Comparison of ENCODE assay signal across 4 cellular contexts in genomic region chr6:144381499-144381898, GRCh38.
DNase-seq lines count a peak whose midpoint lies in the region; ATAC-seq, FAIRE-seq and TF ChIP-seq lines count a peak whose summit lies in the region.
"Not testable (repeated sequence)": the region's sequence is repeated elsewhere in the genome, so short reads cannot be mapped to it uniquely, and the experiment has no call there.

No MANE protein-coding gene starts in this region.

- H2AFZ ChIP-seq in HepG2 (ENCODE audit: low read length) = not testable (repeated sequence)

- H3K36me3 ChIP-seq in HEK293 (ENCODE audit: control insufficient read depth in 2 of 2, insufficient read depth in 1 of 2, low read length in 2 of 2); HepG2 (replicated peaks in 1 of 2; ENCODE audit: control insufficient read depth in 1 of 2, insufficient read depth in 2 of 2, low read length in 2 of 2): not testable (repeated sequence)

- not testable (repeated sequence) for TF ChIP-seq POLR2A in HepG2 (IDR thresholded peaks at IDR 0.05; ENCODE audit: insufficient read depth in 1 of 2, low read depth in 2 of 2, low read length in 2 of 2)

- not testable (repeated sequence) for H3K4me1 ChIP-seq in HEK293 (ENCODE audit: control insufficient read depth, insufficient read depth, low read length)
- peaks cover 18% of the 10 kb centered on the region for H3K4me1 ChIP-seq in HepG2 (ENCODE audit: insufficient read depth, low read length)

- not testable (repeated sequence) for H3K27me3 ChIP-seq in HepG2 (ENCODE audit: control insufficient read depth in 1 of 2, insufficient read depth in 2 of 2, low read length in 2 of 2)

- H3K4me2 ChIP-seq in HepG2 (ENCODE audit: low read depth, low read length) = not testable (repeated sequence)

- H3K9ac ChIP-seq in HepG2 (ENCODE audit: insufficient read depth, low read depth, low read length) = not testable (repeated sequence)

- FAIRE-seq in HepG2 (lab: Jason Lieb, UNC) = not testable (repeated sequence)

- H3K4me3 Mint-ChIP-seq in activated naive CD4-positive, alpha-beta T cell treated with anti-CD3 and anti-CD28 coated beads, Interleukin-2, amount 50 U/mL, for 24 hours; central memory CD8-positive, alpha-beta T cell: not testable (repeated sequence)

- CTCF ChIA-PET in HEK293 (lab: Yijun Ruan, JAX); HepG2 (lab: Yijun Ruan, JAX; ENCODE audit: low intra/inter-chr PET ratio, low total read pairs): not testable (repeated sequence)

- not testable (repeated sequence) for BruUV-seq in HepG2 (replicated peaks; lab: Mats Ljungman, UMichigan)

- H3K27me3 Mint-ChIP-seq in activated naive CD4-positive, alpha-beta T cell treated with anti-CD3 and anti-CD28 coated beads, Interleukin-2, amount 50 U/mL, for 24 hours; central memory CD8-positive, alpha-beta T cell: not testable (repeated sequence)

- not testable (repeated sequence) for DNase-seq in central memory CD8-positive, alpha-beta T cell (ENCODE audit: low spot score in 2 of 2); HepG2 (ENCODE audit: low spot score)

- H3K27ac ChIP-seq in HEK293 (ENCODE audit: extremely low read depth, low read depth, low read length); HepG2 (ENCODE audit: extremely low read length, insufficient read depth, low read length): not testable (repeated sequence)

- POLR2A ChIA-PET in HEK293 (lab: Yijun Ruan, JAX); HepG2 (lab: Yijun Ruan, JAX): not testable (repeated sequence)

- H4K20me1 ChIP-seq in HepG2 (ENCODE audit: insufficient read depth, low read length) = peaks cover 46% of the 10 kb centered on the region

- TF ChIP-seq EP300 in HepG2 (IDR thresholded peaks at IDR 0.05; ENCODE audit: low read depth in 2 of 2, low read length in 2 of 2); HepG2 (CRISPR knock-in tag; IDR thresholded peaks at IDR 0.05; ENCODE audit: borderline replicate concordance): not testable (repeated sequence)

- ATAC-seq in central memory CD8-positive, alpha-beta T cell (replicated peaks; ENCODE audit: extremely low read depth, poor library complexity, severe bottlenecking); HepG2: not testable (repeated sequence)

- WGBS in HepG2 (ENCODE audit: low lambda C conversion rate) = 100% methylated on average over 2 of the region's 2 CpGs

- not testable (repeated sequence) for H3K4me3 ChIP-seq in HEK293 (ENCODE audit: low read depth, low read length); HepG2 (replicated peaks in 1 of 3; ENCODE audit: insufficient read depth in 1 of 3, low read depth in 2 of 3, low read length in 3 of 3)

- H3K9me3 ChIP-seq in HEK293 (ENCODE audit: control insufficient read depth, insufficient read depth, low read depth, low read length); HepG2 (ENCODE audit: low read length): not testable (repeated sequence)

- peaks cover 90% of the 10 kb centered on the region for H3K79me2 ChIP-seq in HepG2 (ENCODE audit: insufficient read depth, low read length)

- peaks cover 67% of the 10 kb centered on the region for H3K4me1 Mint-ChIP-seq in activated naive CD4-positive, alpha-beta T cell treated with anti-CD3 and anti-CD28 coated beads, Interleukin-2, amount 50 U/mL, for 24 hours
- H3K4me1 Mint-ChIP-seq in central memory CD8-positive, alpha-beta T cell = peaks cover 63% of the 10 kb centered on the region

- H3K36me3 Mint-ChIP-seq in activated naive CD4-positive, alpha-beta T cell treated with anti-CD3 and anti-CD28 coated beads, Interleukin-2, amount 50 U/mL, for 24 hours = peaks cover 27% of the 10 kb centered on the region
- H3K36me3 Mint-ChIP-seq in central memory CD8-positive, alpha-beta T cell (ENCODE audit: insufficient read depth) = not testable (repeated sequence)

- H3K27ac Mint-ChIP-seq in activated naive CD4-positive, alpha-beta T cell treated with anti-CD3 and anti-CD28 coated beads, Interleukin-2, amount 50 U/mL, for 24 hours = peak overlapping the region; percentile 51
- peak overlapping the region; percentile 35 for H3K27ac Mint-ChIP-seq in central memory CD8-positive, alpha-beta T cell (ENCODE audit: low read depth)

- H3K9me3 Mint-ChIP-seq in activated naive CD4-positive, alpha-beta T cell treated with anti-CD3 and anti-CD28 coated beads, Interleukin-2, amount 50 U/mL, for 24 hours = peaks cover 12% of the 10 kb centered on the region
- H3K9me3 Mint-ChIP-seq in central memory CD8-positive, alpha-beta T cell = not testable (repeated sequence)

- TF ChIP-seq RAD21 in HepG2 (CRISPR knock-in tag; IDR thresholded peaks at IDR 0.05) = not testable (repeated sequence)

- in situ Hi-C loops in HepG2 (cut with HindIII; ENCODE audit: extremely low pct_ligation_motif_present, low pct_unique_long_range_greater_than_20kb) = not testable (repeated sequence)

- intact Hi-C loops in HepG2 (cut with micrococcal nuclease; ENCODE audit: unreplicated experiment) = not testable (repeated sequence)

- not testable (repeated sequence) for TF ChIP-seq CTCF in HEK293 (tag by site-specific recombination; IDR thresholded peaks at IDR 0.05); HepG2 (CRISPR knock-in tag; IDR thresholded peaks at IDR 0.05)

TF ChIP-seq in HEK293, 187 proteins besides CTCF, POLR2A, EP300 and RAD21:
- peak; percentile 92 for TF ChIP-seq SETDB1 (IDR thresholded peaks at IDR 0.05; ENCODE audit: insufficient read length, low read length)

TF ChIP-seq in HepG2, 621 proteins besides CTCF, POLR2A, EP300 and RAD21:
- TF ChIP-seq ZNF431 (CRISPR knock-in tag; IDR thresholded peaks at IDR 0.05; ENCODE audit: borderline replicate concordance, low read depth) = peak; percentile 98
